ENCODE assay signal across 40 cellular contexts in the genomic region with DNA sequence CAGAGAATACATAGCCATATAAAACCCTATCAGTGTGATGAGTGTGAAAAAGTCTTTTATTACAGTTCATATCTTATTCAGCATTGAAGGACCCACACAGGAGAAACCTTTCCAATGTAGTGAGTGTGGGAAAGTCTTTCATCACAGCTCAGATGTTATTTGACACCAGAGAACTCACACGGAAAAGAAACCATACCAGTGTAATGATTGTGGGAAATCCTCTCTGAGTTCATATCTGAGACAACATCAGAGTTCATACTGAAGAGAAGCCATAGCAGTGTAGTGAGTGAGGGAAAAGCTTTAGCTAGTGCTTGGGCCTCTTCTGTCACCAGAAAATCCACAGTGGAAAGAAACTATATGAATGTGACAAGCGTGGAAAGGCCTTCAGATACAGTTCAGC. TPM values are rescaled to one million over a fixed set of nuclear protein-coding genes. Genes with fewer than 3 reads are reported as not detected.
"Had no signal": no experiment of that assay in that cellular context is flagged by ENCODE, and none has a peak within 500 bp of the region (broad histone marks: within the 10 kb centered on the region; RNA-seq: fewer than 3 reads in every experiment).

No MANE protein-coding gene starts in this region.

- H3K4me3 ChIP-seq: adrenal gland, ascending aorta, body of pancreas, breast epithelium, cardiac muscle cell had no signal

- H3K27ac Mint-ChIP-seq: activated naive CD4-positive, alpha-beta T cell treated with anti-CD3 and anti-CD28 coated beads for 36 hours; activated naive CD4-positive, alpha-beta T cell treated with anti-CD3 and anti-CD28 coated beads, Interleukin-2, amount 10 ng/mL, durations not matched to agents 7 days and 5 days; activated naive CD4-positive, alpha-beta T cell treated with anti-CD3 and anti-CD28 coated beads, Interleukin-2, amount 50 U/mL, for 24 hours; activated naive CD4-positive, alpha-beta T cell treated with anti-CD3 and anti-CD28 coated beads, Interleukin-2, amount 50 U/mL, for 72 hours; activated naive CD8-positive, alpha-beta T cell; activated naive CD8-positive, alpha-beta T cell treated with anti-CD3 and anti-CD28 coated beads for 36 hours; activated naive CD8-positive, alpha-beta T cell treated with anti-CD3 and anti-CD28 coated beads, Interleukin-2, amount 10 ng/mL, durations not matched to agents 7 days and 5 days; activated naive CD8-positive, alpha-beta T cell treated with anti-CD3 and anti-CD28 coated beads, Interleukin-2, amount 50 U/mL, for 24 hours; activated T-cell treated with anti-CD3 and anti-CD28 coated beads, Interleukin-2, amount 50 U/mL, for 24 hours; activated T-cell treated with anti-CD3 and anti-CD28 coated beads, Interleukin-2, amount 50 U/mL, for 72 hours; activated T-helper 1 cell treated with anti-CD3 and anti-CD28 coated beads, Interleukin-12 subunit alpha, Interleukin-12 subunit beta, Interleukin-2, Interleukin-4 antibody, amounts not matched to agents 30 ng/mL and 10 ng/mL and 1 ng/mL, durations not matched to agents 14 hours and 24 hours and 36 hours; activated T-helper 17 cell treated with anti-CD3 and anti-CD28 coated beads, Interleukin-2, amount 50 U/mL, for 72 hours; activated T-helper 2 cell treated with anti-CD3 and anti-CD28 coated beads, Interferon-gamma antibody, Interleukin-2, Interleukin-4, amounts not matched to agents 10 μg/mL and 5 μg/mL and 100 μg/mL, durations not matched to agents 14 hours and 24 hours and 36 hours; brain had no signal

- H3K4me3 Mint-ChIP-seq: activated naive CD4-positive, alpha-beta T cell treated with anti-CD3 and anti-CD28 coated beads for 36 hours; activated naive CD4-positive, alpha-beta T cell treated with anti-CD3 and anti-CD28 coated beads, Interleukin-2, amount 10 ng/mL, durations not matched to agents 7 days and 5 days; activated naive CD4-positive, alpha-beta T cell treated with anti-CD3 and anti-CD28 coated beads, Interleukin-2, amount 50 U/mL, for 24 hours; activated naive CD8-positive, alpha-beta T cell; activated naive CD8-positive, alpha-beta T cell treated with anti-CD3 and anti-CD28 coated beads for 36 hours; activated naive CD8-positive, alpha-beta T cell treated with anti-CD3 and anti-CD28 coated beads, Interleukin-2, amount 10 ng/mL, durations not matched to agents 7 days and 5 days; activated naive CD8-positive, alpha-beta T cell treated with anti-CD3 and anti-CD28 coated beads, Interleukin-2, amount 50 U/mL, for 24 hours; activated T-cell treated with anti-CD3 and anti-CD28 coated beads, Interleukin-2, amount 50 U/mL, for 24 hours; activated T-cell treated with anti-CD3 and anti-CD28 coated beads, Interleukin-2, amount 50 U/mL, for 4 hours; activated T-cell treated with anti-CD3 and anti-CD28 coated beads, Interleukin-2, amount 50 U/mL, for 72 hours; activated T-helper 1 cell treated with anti-CD3 and anti-CD28 coated beads, Interleukin-12 subunit alpha, Interleukin-12 subunit beta, Interleukin-2, Interleukin-4 antibody, amounts not matched to agents 30 ng/mL and 10 ng/mL and 1 ng/mL, durations not matched to agents 14 hours and 24 hours and 36 hours; activated T-helper 17 cell treated with anti-CD3 and anti-CD28 coated beads, Interleukin-2, amount 50 U/mL, for 72 hours; brain; central memory CD8-positive, alpha-beta T cell had no signal

- H3K27me3 Mint-ChIP-seq: activated naive CD4-positive, alpha-beta T cell treated with anti-CD3 and anti-CD28 coated beads, Interleukin-2, amount 10 ng/mL, durations not matched to agents 7 days and 5 days; activated naive CD4-positive, alpha-beta T cell treated with anti-CD3 and anti-CD28 coated beads, Interleukin-2, amount 50 U/mL, for 24 hours; activated naive CD8-positive, alpha-beta T cell; activated naive CD8-positive, alpha-beta T cell treated with anti-CD3 and anti-CD28 coated beads for 36 hours; activated naive CD8-positive, alpha-beta T cell treated with anti-CD3 and anti-CD28 coated beads, Interleukin-2, amount 10 ng/mL, durations not matched to agents 7 days and 5 days; activated naive CD8-positive, alpha-beta T cell treated with anti-CD3 and anti-CD28 coated beads, Interleukin-2, amount 50 U/mL, for 24 hours; activated T-cell treated with anti-CD3 and anti-CD28 coated beads, Interleukin-2, amount 50 U/mL, for 24 hours; activated T-helper 17 cell treated with anti-CD3 and anti-CD28 coated beads, Interleukin-2, amount 50 U/mL, for 72 hours; brain; central memory CD8-positive, alpha-beta T cell had no signal

- DNase-seq: activated effector memory CD4-positive, alpha-beta T cell treated with anti-CD3 and anti-CD28 coated beads, Interleukin-2, amount 50 U/mL, for 16 hours; activated effector memory CD4-positive, alpha-beta T cell treated with Interleukin-2 at 50 U/mL for 16 hours; activated gamma-delta T cell; activated gamma-delta T cell treated with Interleukin-2 at 50 U/mL for 16 hours; activated naive CD4-positive, alpha-beta T cell; activated naive CD4-positive, alpha-beta T cell treated with anti-CD3 and anti-CD28 coated beads for 36 hours; activated naive CD4-positive, alpha-beta T cell treated with anti-CD3 and anti-CD28 coated beads, Interleukin-2, amount 10 ng/mL, durations not matched to agents 7 days and 5 days; activated naive CD4-positive, alpha-beta T cell treated with anti-CD3 and anti-CD28 coated beads, Interleukin-2, amount 50 U/mL, for 16 hours; activated naive CD4-positive, alpha-beta T cell treated with Interleukin-2 at 50 U/mL for 16 hours; activated naive CD8-positive, alpha-beta T cell treated with anti-CD3 and anti-CD28 coated beads for 36 hours; activated naive CD8-positive, alpha-beta T cell treated with anti-CD3 and anti-CD28 coated beads, Interleukin-2, amount 10 ng/mL, durations not matched to agents 7 days and 5 days; activated naive CD8-positive, alpha-beta T cell treated with anti-CD3 and anti-CD28 coated beads, Interleukin-2, amount 50 U/mL, for 24 hours; activated T-cell treated with anti-CD3 and anti-CD28 coated beads, Interleukin-2, amount 50 U/mL, for 1 hour; activated T-cell treated with anti-CD3 and anti-CD28 coated beads, Interleukin-2, amount 50 U/mL, for 24 hours; activated T-cell treated with anti-CD3 and anti-CD28 coated beads, Interleukin-2, amount 50 U/mL, for 4 hours; activated T-cell treated with anti-CD3 and anti-CD28 coated beads, Interleukin-2, amount 50 U/mL, for 48 hours; activated T-cell treated with anti-CD3 and anti-CD28 coated beads, Interleukin-2, amount 50 U/mL, for 72 hours; adrenal gland; amniotic stem cell; amygdala; anterior cingulate cortex; aorta; body of pancreas; brain microvascular endothelial cell; caudate nucleus; central memory CD4-positive, alpha-beta T cell; cerebellar nuclear complex had no signal

- ATAC-seq: activated naive CD4-positive, alpha-beta T cell treated with anti-CD3 and anti-CD28 coated beads, Interleukin-2, amount 50 U/mL, for 72 hours; activated naive CD8-positive, alpha-beta T cell treated with anti-CD3 and anti-CD28 coated beads, Interleukin-2, amount 50 U/mL, for 24 hours; activated T-cell treated with anti-CD3 and anti-CD28 coated beads, Interleukin-2, amount 50 U/mL, for 4 hours; activated T-cell treated with anti-CD3 and anti-CD28 coated beads, Interleukin-2, amount 50 U/mL, for 72 hours; activated T-helper 17 cell treated with anti-CD3 and anti-CD28 coated beads, Interleukin-2, amount 50 U/mL, for 72 hours; body of pancreas had no signal

- H3K36me3 ChIP-seq: breast epithelium had no signal

- FAIRE-seq: astrocyte, bronchial epithelial cell had no signal

- H3K4me1 ChIP-seq: adrenal gland, ascending aorta, body of pancreas, breast epithelium had no signal

- H3K9me3 ChIP-seq: adrenal gland, ascending aorta, body of pancreas, breast epithelium had no signal

- H3K9me3 Mint-ChIP-seq: activated naive CD4-positive, alpha-beta T cell treated with anti-CD3 and anti-CD28 coated beads for 36 hours; activated naive CD4-positive, alpha-beta T cell treated with anti-CD3 and anti-CD28 coated beads, Interleukin-2, amount 10 ng/mL, durations not matched to agents 7 days and 5 days; activated naive CD4-positive, alpha-beta T cell treated with anti-CD3 and anti-CD28 coated beads, Interleukin-2, amount 50 U/mL, for 24 hours; activated naive CD4-positive, alpha-beta T cell treated with anti-CD3 and anti-CD28 coated beads, Interleukin-2, amount 50 U/mL, for 72 hours; activated naive CD8-positive, alpha-beta T cell treated with anti-CD3 and anti-CD28 coated beads for 36 hours; activated naive CD8-positive, alpha-beta T cell treated with anti-CD3 and anti-CD28 coated beads, Interleukin-2, amount 10 ng/mL, durations not matched to agents 7 days and 5 days; activated naive CD8-positive, alpha-beta T cell treated with anti-CD3 and anti-CD28 coated beads, Interleukin-2, amount 50 U/mL, for 24 hours; activated T-cell treated with anti-CD3 and anti-CD28 coated beads, Interleukin-2, amount 50 U/mL, for 24 hours; activated T-cell treated with anti-CD3 and anti-CD28 coated beads, Interleukin-2, amount 50 U/mL, for 4 hours; activated T-cell treated with anti-CD3 and anti-CD28 coated beads, Interleukin-2, amount 50 U/mL, for 72 hours; activated T-helper 1 cell treated with anti-CD3 and anti-CD28 coated beads, Interleukin-12 subunit alpha, Interleukin-12 subunit beta, Interleukin-2, Interleukin-4 antibody, amounts not matched to agents 30 ng/mL and 10 ng/mL and 1 ng/mL, durations not matched to agents 14 hours and 24 hours and 36 hours; activated T-helper 17 cell treated with anti-CD3 and anti-CD28 coated beads, Interleukin-2, amount 50 U/mL, for 72 hours; activated T-helper 2 cell treated with anti-CD3 and anti-CD28 coated beads, Interferon-gamma antibody, Interleukin-2, Interleukin-4, amounts not matched to agents 10 μg/mL and 5 μg/mL and 100 μg/mL, durations not matched to agents 14 hours and 24 hours and 36 hours; brain; central memory CD8-positive, alpha-beta T cell had no signal

- H3K27me3 ChIP-seq: adrenal gland, ascending aorta, body of pancreas, brain microvascular endothelial cell, breast epithelium, cardiac muscle cell had no signal

- H3K27ac ChIP-seq: adrenal gland, ascending aorta, body of pancreas, brain microvascular endothelial cell, breast epithelium, cardiac muscle cell had no signal

- H3K4me1 Mint-ChIP-seq: activated naive CD4-positive, alpha-beta T cell treated with anti-CD3 and anti-CD28 coated beads, Interleukin-2, amount 10 ng/mL, durations not matched to agents 7 days and 5 days; activated naive CD4-positive, alpha-beta T cell treated with anti-CD3 and anti-CD28 coated beads, Interleukin-2, amount 50 U/mL, for 24 hours; activated naive CD8-positive, alpha-beta T cell treated with anti-CD3 and anti-CD28 coated beads for 36 hours; activated naive CD8-positive, alpha-beta T cell treated with anti-CD3 and anti-CD28 coated beads, Interleukin-2, amount 10 ng/mL, durations not matched to agents 7 days and 5 days; activated naive CD8-positive, alpha-beta T cell treated with anti-CD3 and anti-CD28 coated beads, Interleukin-2, amount 50 U/mL, for 24 hours; activated T-helper 17 cell treated with anti-CD3 and anti-CD28 coated beads, Interleukin-2, amount 50 U/mL, for 72 hours; brain; central memory CD8-positive, alpha-beta T cell had no signal

RNA-seq across cellular contexts. Expression of gene ZSCAN16, which starts 8.6 kb away (rescaled TPM):
- total RNA-seq: ascending aorta had no signal

RNA-seq across cellular contexts. Expression of gene ZNF165, which starts 35.4 kb away (rescaled TPM):
- total RNA-seq: ascending aorta had no signal
